ENCODE assay signal across 11 cellular contexts in genomic region chr12:124109760-124110159, GRCh38.
DNase-seq lines count a peak whose midpoint lies in the region; ATAC-seq and TF ChIP-seq lines count a peak whose summit lies in the region.
"Had no signal": no experiment of that assay in that cellular context is flagged by ENCODE, and none has a peak within 500 bp of the region (broad histone marks: within the 10 kb centered on the region; RNA-seq: fewer than 3 reads in every experiment).

No MANE protein-coding gene starts in this region.

- ATAC-seq in HG02642 (IDR thresholded peaks at IDR 0.05; ENCODE audit: poor library complexity, unreplicated experiment), result no peak
- ATAC-seq in GM21381 (IDR thresholded peaks at IDR 0.05; ENCODE audit: unreplicated experiment), result no peak
- no peak for ATAC-seq in HG03565 (IDR thresholded peaks at IDR 0.05; ENCODE audit: unreplicated experiment)
- ATAC-seq: T-cell had no signal

- TF ChIP-seq CTCF in GM12865 (IDR thresholded peaks at IDR 0.05; ENCODE audit: insufficient read depth, low read depth, low read length, missing control alignments), result no peak
- no peak for TF ChIP-seq CTCF in choroid plexus epithelial cell (conservative IDR thresholded peaks at IDR 0.05; ENCODE audit: low read depth, low read length)

- H3K4me3 ChIP-seq in GM12865 (ENCODE audit: low read depth, low read length), result no peak overlapping the region
- H3K4me3 ChIP-seq in choroid plexus epithelial cell (ENCODE audit: low read depth, low read length), result no peak overlapping the region
- H3K4me3 ChIP-seq: lung had no signal

- DNase-seq in AG08396 (ENCODE audit: low spot score) (peak; percentile 73), GM12865 (ENCODE audit: low read depth) (peak; percentile 68), NOMO-1 (lab: John Stamatoyannopoulos, UW; ENCODE audit: unreplicated experiment in 2 of 2) (peak; percentile 29 to 43), choroid plexus epithelial cell (ENCODE audit: low read depth) (peak; percentile 42), nucleus accumbens (lab: John Stamatoyannopoulos, UW) (no peak)
- DNase-seq: central memory CD4-positive, alpha-beta T cell had no signal

Comparison
In these comparisons a context has a peak if more than half of its experiments do, and no peak if none do; other contexts are left out.
1. DNase-seq: peak in AG08396 (single experiment), GM12865 (single experiment), NOMO-1 (2 of 2) and choroid plexus epithelial cell (single experiment); none in nucleus accumbens (0 of 56).